Comparison of ENCODE assay signal across 18 cellular contexts in genomic region chr19:50911206-50912101, GRCh38. TPM values are rescaled to one million over a fixed set of nuclear protein-coding genes. Genes with fewer than 3 reads are reported as not detected.
DNase-seq lines count a peak whose midpoint lies in the region; ATAC-seq, FAIRE-seq and TF ChIP-seq lines count a peak whose summit lies in the region.
"Had no signal": no experiment of that assay in that cellular context is flagged by ENCODE, and none has a peak within 500 bp of the region (broad histone marks: within the 10 kb centered on the region; RNA-seq: fewer than 3 reads in every experiment).

A gene with protein sequence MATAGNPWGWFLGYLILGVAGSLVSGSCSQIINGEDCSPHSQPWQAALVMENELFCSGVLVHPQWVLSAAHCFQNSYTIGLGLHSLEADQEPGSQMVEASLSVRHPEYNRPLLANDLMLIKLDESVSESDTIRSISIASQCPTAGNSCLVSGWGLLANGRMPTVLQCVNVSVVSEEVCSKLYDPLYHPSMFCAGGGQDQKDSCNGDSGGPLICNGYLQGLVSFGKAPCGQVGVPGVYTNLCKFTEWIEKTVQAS (minus strand): TSS chr19:50911395. CDS start chr19:50910738, 657 bp downstream.

- POLR2A ChIA-PET in A549 (lab: Yijun Ruan, JAX) = no interaction called here
- POLR2A ChIA-PET in WTC11 (lab: Charles Lee) = no interaction called here

- no peak within 1 kb of the TSS for H2AK5ac ChIP-seq in mesenchymal stem cell (ENCODE audit: low read length, severe bottlenecking)

- no peak for TF ChIP-seq RAD21 in A549 (conservative IDR thresholded peaks at IDR 0.05 in 1 of 2, IDR thresholded peaks at IDR 0.05 in 1 of 2)

- FAIRE-seq in A549 (lab: Jason Lieb, UNC) = no peak
- FAIRE-seq: G401.6, GM12891, H54 had no signal

- DNase-seq in A549 (ENCODE audit: low read depth in 1 of 2, low spot score in 1 of 2) (no peak), H7 (peak; percentile 46), WTC11 (ENCODE audit: low spot score) (no peak), neural progenitor cell (ENCODE audit: low spot score) (no peak), mesenchymal stem cell (no peak), RPMI8226 (no peak), MM.1S (no peak)
- no peak for DNase-seq in stimulated activated effector memory CD8-positive, alpha-beta T cell treated with anti-CD3 and anti-CD28 coated beads, Interleukin-12 subunit alpha, Interleukin-12 subunit beta, amount 100 ng/mL, for 72 hours (ENCODE audit: low spot score in 2 of 2)
- DNase-seq: 8988T; ACHN; C1 segment of cervical spinal cord; Calu3; CD4-positive, alpha-beta T cell; DMS 273 treated with DMSO at 0.1 percent for 48 hours had no signal

- H3K27me3 ChIP-seq in H7 (ENCODE audit: control insufficient read depth, insufficient read depth, low read length) = peaks cover 51% of the 10 kb centered on the region
- peaks cover 94% of the 10 kb centered on the region for H3K27me3 ChIP-seq in neural progenitor cell
- H3K27me3 ChIP-seq in mesenchymal stem cell (ENCODE audit: control insufficient read depth in 1 of 2, insufficient read depth in 1 of 2, low read length in 2 of 2) = peaks cover 0 to 74% of the 10 kb centered on the region in 2 experiments
- H3K27me3 ChIP-seq in MM.1S (replicated peaks; ENCODE audit: insufficient read depth, low read length) = peaks cover 85% of the 10 kb centered on the region

- H2AFZ ChIP-seq in neural progenitor cell (replicated peaks) = no peak within 1 kb of the TSS
- no peak within 1 kb of the TSS for H2AFZ ChIP-seq in mesenchymal stem cell (ENCODE audit: low read depth, low read length)
- no peak within 1 kb of the TSS for H2AFZ ChIP-seq in MM.1S (ENCODE audit: low read length)

- no peak within 1 kb of the TSS for H3K18ac ChIP-seq in mesenchymal stem cell (ENCODE audit: low read depth in 1 of 2, low read length in 2 of 2)

- H3K4me3 Mint-ChIP-seq in WTC11 (peak within 1 kb of the TSS; percentile 5; the same call in 1 of the 2 replicates), neural progenitor cell (peak within 1 kb of the TSS; percentile 28)
- H3K4me3 Mint-ChIP-seq in stimulated activated effector memory CD8-positive, alpha-beta T cell treated with anti-CD3 and anti-CD28 coated beads, Interleukin-12 subunit alpha, Interleukin-12 subunit beta, amount 100 ng/mL, for 72 hours = no peak within 1 kb of the TSS
- H3K4me3 Mint-ChIP-seq: CD4-positive, alpha-beta T cell had no signal

- H3F3A ChIP-seq in neural progenitor cell (ENCODE audit: low read depth) (no peaks in the 10 kb centered on the region), MM.1S (ENCODE audit: insufficient read depth, low read length) (no peaks in the 10 kb centered on the region)

- H3K27ac Mint-ChIP-seq in WTC11 = no peak within 1 kb of the TSS; the same call in 1 of the 2 replicates
- H3K27ac Mint-ChIP-seq in neural progenitor cell = no peak within 1 kb of the TSS
- H3K27ac Mint-ChIP-seq in stimulated activated effector memory CD8-positive, alpha-beta T cell treated with anti-CD3 and anti-CD28 coated beads, Interleukin-12 subunit alpha, Interleukin-12 subunit beta, amount 100 ng/mL, for 72 hours = no peak within 1 kb of the TSS
- H3K27ac Mint-ChIP-seq: CD4-positive, alpha-beta T cell had no signal

- H4K20me1 ChIP-seq in neural progenitor cell (ENCODE audit: low read depth) (no peaks in the 10 kb centered on the region), MM.1S (ENCODE audit: insufficient read depth, low read length) (no peaks in the 10 kb centered on the region)

- H3K27me3 Mint-ChIP-seq in WTC11 (ENCODE audit: low read depth) = peaks cover 22% of the 10 kb centered on the region
- peaks cover 31% of the 10 kb centered on the region for H3K27me3 Mint-ChIP-seq in neural progenitor cell (ENCODE audit: insufficient read depth, low read depth)

- no peaks in the 10 kb centered on the region for H3K79me1 ChIP-seq in mesenchymal stem cell (replicated peaks; ENCODE audit: low read length, poor library complexity, severe bottlenecking)

- no peak within 1 kb of the TSS for H2BK120ac ChIP-seq in mesenchymal stem cell (ENCODE audit: low read depth, low read length)

- H3K79me2 ChIP-seq in neural progenitor cell (ENCODE audit: low read depth) (no peaks in the 10 kb centered on the region), MM.1S (ENCODE audit: low read length) (no peaks in the 10 kb centered on the region)

- H3K4me3 ChIP-seq in A549 (no peak within 1 kb of the TSS), H7 (ENCODE audit: insufficient read depth, low read depth, low read length) (no peak within 1 kb of the TSS), neural progenitor cell (no peak within 1 kb of the TSS), mesenchymal stem cell (ENCODE audit: insufficient read depth in 1 of 2, low read depth in 1 of 2, low read length in 2 of 2) (no peak within 1 kb of the TSS), MM.1S (ENCODE audit: low read length) (no peak within 1 kb of the TSS)

- H3K4me2 ChIP-seq in A549 (peak within 1 kb of the TSS; percentile 60), neural progenitor cell (no peak within 1 kb of the TSS), mesenchymal stem cell (ENCODE audit: low read length, poor library complexity, severe bottlenecking) (no peak within 1 kb of the TSS), MM.1S (ENCODE audit: low read depth, low read length) (no peak within 1 kb of the TSS)

- H3K9me2 ChIP-seq in MM.1S (replicated peaks; ENCODE audit: insufficient read depth, low read length) = no peaks in the 10 kb centered on the region

- CTCF ChIA-PET in A549 (lab: Yijun Ruan, JAX) (interaction anchor here (0.8 to 5.9 kb wide), 3 partner anchors 10 to 185 kb away, joined by 3 to 56 read pairs (median 6); no protein-coding TSS in a partner anchor), WTC11 (lab: Charles Lee) (interaction anchor here (1.0 to 2.3 kb wide), 3 partner anchors 10 to 110 kb away, joined by 3 to 18 read pairs (median 6); no protein-coding TSS in a partner anchor)

- no peak for TF ChIP-seq EP300 in A549 (IDR thresholded peaks at IDR 0.05)

- no peak within 1 kb of the TSS for H3K23ac ChIP-seq in mesenchymal stem cell (ENCODE audit: low read length in 2 of 2)

- H3K4ac ChIP-seq in mesenchymal stem cell (ENCODE audit: low read depth in 1 of 2, low read length in 2 of 2) = no peak within 1 kb of the TSS

- H3K36me3 Mint-ChIP-seq in WTC11 (no peaks in the 10 kb centered on the region), neural progenitor cell (no peaks in the 10 kb centered on the region)
- no peaks in the 10 kb centered on the region for H3K36me3 Mint-ChIP-seq in stimulated activated effector memory CD8-positive, alpha-beta T cell treated with anti-CD3 and anti-CD28 coated beads, Interleukin-12 subunit alpha, Interleukin-12 subunit beta, amount 100 ng/mL, for 72 hours

- WGBS in A549 (ENCODE audit: missing lambda C conversion rate) = 22% methylated on average over 9 of the region's 9 CpGs
- 55% methylated on average over 9 of the region's 9 CpGs for WGBS in mesenchymal stem cell

- no peak within 1 kb of the TSS for H2BK12ac ChIP-seq in mesenchymal stem cell (ENCODE audit: low read length in 2 of 2)

- no peak within 1 kb of the TSS for H4K91ac ChIP-seq in mesenchymal stem cell (ENCODE audit: low read length)

- H3K27ac ChIP-seq in A549 (no peak within 1 kb of the TSS), neural progenitor cell (no peak within 1 kb of the TSS), mesenchymal stem cell (ENCODE audit: low read length, poor library complexity, severe bottlenecking) (no peak within 1 kb of the TSS), MM.1S (ENCODE audit: low read length) (no peak within 1 kb of the TSS)

- H3K9ac ChIP-seq in neural progenitor cell (no peak within 1 kb of the TSS), mesenchymal stem cell (ENCODE audit: low read length) (no peak within 1 kb of the TSS), MM.1S (ENCODE audit: low read length) (no peak within 1 kb of the TSS)

- ATAC-seq in A549 (peak in 1 of 2 experiments; percentile 2; a peak in 1 of 6 replicates), WTC11 (no peak)
- no peak for ATAC-seq in stimulated activated effector memory CD8-positive, alpha-beta T cell treated with anti-CD3 and anti-CD28 coated beads, Interleukin-12 subunit alpha, Interleukin-12 subunit beta, amount 100 ng/mL, for 72 hours

- H3K4me1 Mint-ChIP-seq in WTC11 (peaks cover 20% of the 10 kb centered on the region), neural progenitor cell (no peaks in the 10 kb centered on the region)
- H3K4me1 Mint-ChIP-seq in stimulated activated effector memory CD8-positive, alpha-beta T cell treated with anti-CD3 and anti-CD28 coated beads, Interleukin-12 subunit alpha, Interleukin-12 subunit beta, amount 100 ng/mL, for 72 hours = peaks cover 13% of the 10 kb centered on the region

- no peak for TF ChIP-seq POLR2A in A549 (IDR thresholded peaks at IDR 0.05; ENCODE audit: low read length)

- peaks cover 10% of the 10 kb centered on the region; the same call in 1 of the 3 replicates for H3K4me1 ChIP-seq in A549
- no peaks in the 10 kb centered on the region for H3K4me1 ChIP-seq in neural progenitor cell
- H3K4me1 ChIP-seq in mesenchymal stem cell (ENCODE audit: control insufficient read depth, insufficient read depth, low read depth, low read length) = no peaks in the 10 kb centered on the region
- no peaks in the 10 kb centered on the region for H3K4me1 ChIP-seq in MM.1S (ENCODE audit: low read length)

- H3K9me3 Mint-ChIP-seq in WTC11 (no peaks in the 10 kb centered on the region), neural progenitor cell (no peaks in the 10 kb centered on the region)
- H3K9me3 Mint-ChIP-seq in stimulated activated effector memory CD8-positive, alpha-beta T cell treated with anti-CD3 and anti-CD28 coated beads, Interleukin-12 subunit alpha, Interleukin-12 subunit beta, amount 100 ng/mL, for 72 hours = no peaks in the 10 kb centered on the region
- H3K9me3 Mint-ChIP-seq: CD4-positive, alpha-beta T cell had no signal

- H2BK15ac ChIP-seq in mesenchymal stem cell (ENCODE audit: low read depth, poor library complexity, severe bottlenecking) = no peak within 1 kb of the TSS

- H2BK5ac ChIP-seq in mesenchymal stem cell (ENCODE audit: low read depth, low read length, poor library complexity, severe bottlenecking) = no peak within 1 kb of the TSS

- no peak within 1 kb of the TSS for H4K8ac ChIP-seq in mesenchymal stem cell (ENCODE audit: low read length)

- H3K9me3 ChIP-seq in A549 (no peaks in the 10 kb centered on the region), neural progenitor cell (ENCODE audit: low read depth) (no peaks in the 10 kb centered on the region), mesenchymal stem cell (ENCODE audit: control insufficient read depth, low read length) (no peaks in the 10 kb centered on the region), MM.1S (replicated peaks; ENCODE audit: insufficient read depth, low read length) (no peaks in the 10 kb centered on the region)

- H3K36me3 ChIP-seq in H7 (replicated peaks; ENCODE audit: control insufficient read depth, insufficient read depth, low read length) (no peaks in the 10 kb centered on the region), neural progenitor cell (no peaks in the 10 kb centered on the region), mesenchymal stem cell (ENCODE audit: control insufficient read depth in 1 of 2, insufficient read depth in 2 of 2, low read depth in 1 of 2, low read length in 2 of 2) (no peaks in the 10 kb centered on the region), MM.1S (replicated peaks; ENCODE audit: insufficient read depth, low read length) (no peaks in the 10 kb centered on the region)

- TF ChIP-seq CTCF in A549 (IDR thresholded peaks at IDR 0.05) (no peak), WTC11 (IDR thresholded peaks at IDR 0.05) (no peak), neural progenitor cell (IDR thresholded peaks at IDR 0.05) (no peak), MM.1S (IDR thresholded peaks at IDR 0.05; ENCODE audit: low read length) (no peak)

- no peak within 1 kb of the TSS for H3K14ac ChIP-seq in mesenchymal stem cell (ENCODE audit: low read length in 2 of 2)

RNA-seq across cellular contexts. Expression of the gene that starts here (rescaled TPM):
- not detected in 2 replicates for polyA plus RNA-seq in A549 (2011; rRNA removed)
- polyA plus RNA-seq in A549 (2012; cell fraction: cytosol; rRNA removed) = not detected in 2 replicates
- polyA plus RNA-seq in A549 (2012; cell fraction: nucleus; rRNA removed) = 0.23 TPM in 1 of 2 replicates, not detected in the other
- polyA plus RNA-seq in A549 (2017; fragmentation: RNase III; extraction: RNeasy Plus Mini Kit Qiagen cat#74134 plus additional on column Dnase treatment) = not detected in 3 replicates
- not detected in 2 replicates for polyA minus RNA-seq in A549 (2011; rRNA and poly(A)+ RNA removed)
- not detected in 2 replicates for total RNA-seq in H7 (2014; rRNA removed; shearing (Covaris generic))
- total RNA-seq in WTC11 (2021) = 0.27 to 0.82 TPM (median 0.70 TPM) in 3 replicates
- total RNA-seq in neural progenitor cell (ENCODE audit: low replicate concordance) = 0.68 TPM in 1 of 2 replicates, not detected in the other
- not detected for polyA plus RNA-seq in mesenchymal stem cell (2013, experiment 1 of 2)
- not detected for polyA plus RNA-seq in mesenchymal stem cell (2013, experiment 2 of 2)
- total RNA-seq: Calu3; CD4-positive, alpha-beta T cell; HT1080 had no signal

Comparison
In these comparisons a context has a peak if more than half of its experiments do, and no peak if none do; other contexts are left out.
1. Peak in DNase-seq in H7; RNA of the gene not detected or under 1 TPM.